Comparison of ENCODE assay signal across 30 cellular contexts in genomic region chr4:8851321-8852117, GRCh38. TPM values are rescaled to one million over a fixed set of nuclear protein-coding genes. Genes with fewer than 3 reads are reported as not detected.
"Had no signal": no experiment of that assay in that cellular context is flagged by ENCODE, and none has a peak within 500 bp of the region (broad histone marks: within the 10 kb centered on the region; RNA-seq: fewer than 3 reads in every experiment).

No MANE protein-coding gene starts in this region.

- H3K36me3 ChIP-seq: ascending aorta, cardiac muscle cell, heart left ventricle, left lung, neural progenitor cell, thoracic aorta, uterus had no signal

- ATAC-seq: esophagus mucosa; heart left ventricle; left lung; naive thymus-derived CD4-positive, alpha-beta T cell; SK-N-SH treated with all-trans-retinoic acid at 6 μM for 48 hours; stimulated activated effector memory CD8-positive, alpha-beta T cell treated with anti-CD3 and anti-CD28 coated beads, Interleukin-12 subunit alpha, Interleukin-12 subunit beta, amount 100 ng/mL, for 72 hours; T-helper 17 cell had no signal

- H3K36me3 Mint-ChIP-seq: activated CD4-positive, alpha-beta memory T cell treated with anti-CD3 and anti-CD28 coated beads for 36 hours; activated naive CD8-positive, alpha-beta T cell; brain; mesothelial cell of epicardium; neural progenitor cell; stimulated activated effector memory CD8-positive, alpha-beta T cell treated with anti-CD3 and anti-CD28 coated beads, Interleukin-12 subunit alpha, Interleukin-12 subunit beta, amount 100 ng/mL, for 72 hours; type B pancreatic cell had no signal

- H3K9me3 Mint-ChIP-seq: activated CD4-positive, alpha-beta memory T cell treated with anti-CD3 and anti-CD28 coated beads for 36 hours; activated CD4-positive, alpha-beta T cell treated with anti-CD3 and anti-CD28 coated beads, Interleukin-2, amount 10 ng/mL, durations not matched to agents 24 days and 14 days; activated T-helper 2 cell treated with anti-CD3 and anti-CD28 coated beads, Interferon-gamma antibody, Interleukin-2, Interleukin-4, amounts not matched to agents 10 μg/mL and 5 μg/mL and 100 μg/mL, durations not matched to agents 14 hours and 24 hours and 36 hours; mesothelial cell of epicardium; stimulated activated effector memory CD8-positive, alpha-beta T cell treated with anti-CD3 and anti-CD28 coated beads, Interleukin-12 subunit alpha, Interleukin-12 subunit beta, amount 100 ng/mL, for 72 hours; stimulated activated naive CD8-positive, alpha-beta T cell treated with anti-CD3 and anti-CD28 coated beads, Interleukin-15, Interleukin-2, amounts not matched to agents 100 ng/mL and 50 ng/mL, for 24 hours; type B pancreatic cell had no signal

- H3K27ac Mint-ChIP-seq: activated CD4-positive, alpha-beta memory T cell treated with anti-CD3 and anti-CD28 coated beads for 36 hours; activated CD4-positive, alpha-beta T cell treated with anti-CD3 and anti-CD28 coated beads, Interleukin-2, amount 10 ng/mL, durations not matched to agents 24 days and 14 days; activated naive CD8-positive, alpha-beta T cell; activated T-helper 2 cell treated with anti-CD3 and anti-CD28 coated beads, Interferon-gamma antibody, Interleukin-2, Interleukin-4, amounts not matched to agents 10 μg/mL and 5 μg/mL and 100 μg/mL, durations not matched to agents 14 hours and 24 hours and 36 hours; brain; mesothelial cell of epicardium; naive thymus-derived CD4-positive, alpha-beta T cell; neural progenitor cell; progenitor cell of endocrine pancreas; stimulated activated effector memory CD8-positive, alpha-beta T cell treated with anti-CD3 and anti-CD28 coated beads, Interleukin-12 subunit alpha, Interleukin-12 subunit beta, amount 100 ng/mL, for 72 hours; stimulated activated naive CD8-positive, alpha-beta T cell treated with anti-CD3 and anti-CD28 coated beads, Interleukin-15, Interleukin-2, amounts not matched to agents 100 ng/mL and 50 ng/mL, for 24 hours; T-helper 17 cell; type B pancreatic cell had no signal

- H3K9me3 ChIP-seq: ascending aorta, thoracic aorta, uterus had no signal

- H3K27ac ChIP-seq: ascending aorta, cardiac muscle cell, heart left ventricle, left lung, neural progenitor cell, thoracic aorta, uterus had no signal

- H3K4me3 ChIP-seq: ascending aorta, cardiac muscle cell, heart left ventricle, left lung, neural progenitor cell, thoracic aorta, uterus had no signal

- H3K27me3 ChIP-seq: ascending aorta had no signal

- H3K9ac ChIP-seq: neural progenitor cell had no signal

- H3K4me1 ChIP-seq: ascending aorta, heart left ventricle, left lung, uterus had no signal

- H3K4me3 Mint-ChIP-seq: activated CD4-positive, alpha-beta memory T cell treated with anti-CD3 and anti-CD28 coated beads for 36 hours; activated CD4-positive, alpha-beta T cell treated with anti-CD3 and anti-CD28 coated beads, Interleukin-2, amount 10 ng/mL, durations not matched to agents 24 days and 14 days; activated naive CD8-positive, alpha-beta T cell; brain; mesothelial cell of epicardium; naive thymus-derived CD4-positive, alpha-beta T cell; neural progenitor cell; stimulated activated effector memory CD8-positive, alpha-beta T cell treated with anti-CD3 and anti-CD28 coated beads, Interleukin-12 subunit alpha, Interleukin-12 subunit beta, amount 100 ng/mL, for 72 hours; stimulated activated naive CD8-positive, alpha-beta T cell treated with anti-CD3 and anti-CD28 coated beads, Interleukin-15, Interleukin-2, amounts not matched to agents 100 ng/mL and 50 ng/mL, for 24 hours; T-helper 17 cell; type B pancreatic cell had no signal

- DNase-seq: activated CD4-positive, alpha-beta memory T cell treated with anti-CD3 and anti-CD28 coated beads for 36 hours; activated CD4-positive, alpha-beta T cell treated with anti-CD3 and anti-CD28 coated beads, Interleukin-2, amount 10 ng/mL, durations not matched to agents 24 days and 14 days; activated CD4-positive, CD25-positive, alpha-beta regulatory T cell treated with anti-CD3 and anti-CD28 coated beads, Interleukin-2, amount 50 U/mL, for 72 hours; activated T-cell treated with anti-CD3 and anti-CD28 coated beads, Interleukin-2, amount 50 U/mL, for 48 hours; cortex of kidney; foreskin fibroblast; kidney glomerular epithelial cell; naive thymus-derived CD4-positive, alpha-beta T cell; stimulated activated CD4-positive, alpha-beta T cell treated with anti-CD3 and anti-CD28 coated beads, Interleukin-4, amount 100 ng/mL, for 1 hour; T-helper 17 cell; T1000; uterus had no signal

RNA-seq across cellular contexts. Expression of gene HMX1, which starts 20.1 kb away (rescaled TPM):
- total RNA-seq: activated CD4-positive, alpha-beta memory T cell treated with anti-CD3 and anti-CD28 coated beads for 36 hours; activated CD4-positive, alpha-beta T cell treated with anti-CD3 and anti-CD28 coated beads, Interleukin-2, amount 10 ng/mL, durations not matched to agents 24 days and 14 days; activated CD8-positive, alpha-beta memory T cell treated with anti-CD3 and anti-CD28 coated beads for 36 hours; activated T-helper 2 cell treated with anti-CD3 and anti-CD28 coated beads, Interferon-gamma antibody, Interleukin-2, Interleukin-4, amounts not matched to agents 10 μg/mL and 5 μg/mL and 100 μg/mL, durations not matched to agents 14 hours and 24 hours and 36 hours; ascending aorta; cardiac muscle cell; esophagus mucosa; left lung; naive thymus-derived CD4-positive, alpha-beta T cell; subcutaneous adipose tissue; T-helper 17 cell had no signal
- polyA plus RNA-seq: heart left ventricle; naive thymus-derived CD4-positive, alpha-beta T cell had no signal
